ENCODE assay signal across 13 cellular contexts in genomic region chr3:134332344-134332743, GRCh38. TPM values are rescaled to one million over a fixed set of nuclear protein-coding genes. Genes with fewer than 3 reads are reported as not detected.
A peak's percentile ranks its signal among the peaks of the same experiment; 100 is the strongest.
DNase-seq lines count a peak whose midpoint lies in the region; ATAC-seq lines count a peak whose summit lies in the region.
"Had no signal": no experiment of that assay in that cellular context is flagged by ENCODE, and none has a peak within 500 bp of the region (broad histone marks: within the 10 kb centered on the region; RNA-seq: fewer than 3 reads in every experiment).

No MANE protein-coding gene starts in this region.

- H3K9me3 Mint-ChIP-seq in stimulated activated naive B cell treated with anti-CD40 and anti-IgM and Interleukin-4, amounts not matched to agents 10 μg/mL and 1 μg/mL and 100 μg/mL, for 72 hours = no peaks in the 10 kb centered on the region
- H3K9me3 Mint-ChIP-seq: activated naive CD4-positive, alpha-beta T cell treated with anti-CD3 and anti-CD28 coated beads for 36 hours had no signal

- no peak overlapping the region for H3K9ac ChIP-seq in GM23248

- H3K27me3 Mint-ChIP-seq in stimulated activated naive B cell treated with anti-CD40 and anti-IgM and Interleukin-4, amounts not matched to agents 10 μg/mL and 1 μg/mL and 100 μg/mL, for 72 hours = peaks cover 6 to 9% of the 10 kb centered on the region in 2 donors

- no peak overlapping the region for H3K4me2 ChIP-seq in GM23248 (ENCODE audit: unreplicated experiment)

- no peaks in the 10 kb centered on the region for H3K9me2 ChIP-seq in GM23248 (ENCODE audit: insufficient read depth)

- DNase-seq in GM23248 (no peak), astrocyte of the hippocampus (ENCODE audit: low read depth, low spot score) (peak; percentile 14), mesenteric fat pad (ENCODE audit: low spot score) (peak; percentile 41), SHP77 treated with DMSO at 0.1 percent for 48 hours (lab: John Stamatoyannopoulos, UW) (no peak), activated gamma-delta T cell treated with Interleukin-2 at 50 U/mL for 16 hours (no peak), NOMO-1 (lab: John Stamatoyannopoulos, UW; ENCODE audit: unreplicated experiment in 2 of 2) (no peak)
- no peak for DNase-seq in stimulated activated naive B cell treated with anti-CD40 and anti-IgM and Interleukin-4, amounts not matched to agents 10 μg/mL and 1 μg/mL and 100 μg/mL, for 72 hours
- DNase-seq: activated naive CD4-positive, alpha-beta T cell treated with anti-CD3 and anti-CD28 coated beads for 36 hours; cerebellar nuclear complex; heart left ventricle; Karpas-422; NCI-H187 had no signal

- no peaks in the 10 kb centered on the region for H3K36me3 ChIP-seq in GM23248 (ENCODE audit: low read depth)
- H3K36me3 ChIP-seq: heart left ventricle had no signal

- H2AFZ ChIP-seq in GM23248 = no peak overlapping the region

- H3K9me3 ChIP-seq in GM23248 (ENCODE audit: low read depth) = no peaks in the 10 kb centered on the region
- H3K9me3 ChIP-seq: heart left ventricle had no signal

- H3K27me3 ChIP-seq in GM23248 (replicated peaks; ENCODE audit: insufficient read depth) = no peaks in the 10 kb centered on the region
- H3K27me3 ChIP-seq: heart left ventricle had no signal

- no peak overlapping the region for H3K4me3 Mint-ChIP-seq in stimulated activated naive B cell treated with anti-CD40 and anti-IgM and Interleukin-4, amounts not matched to agents 10 μg/mL and 1 μg/mL and 100 μg/mL, for 72 hours
- H3K4me3 Mint-ChIP-seq: activated naive CD4-positive, alpha-beta T cell treated with anti-CD3 and anti-CD28 coated beads for 36 hours had no signal

- H3K4me1 ChIP-seq in GM23248 (ENCODE audit: insufficient read depth) = peaks cover 87% of the 10 kb centered on the region

- no peaks in the 10 kb centered on the region for H4K20me1 ChIP-seq in GM23248 (ENCODE audit: insufficient read depth)

- peak overlapping the region; percentile 56; the same call in 1 of the 2 replicates for H3K4me3 ChIP-seq in GM23248
- H3K4me3 ChIP-seq: heart left ventricle had no signal

- in situ Hi-C loops in GM23248 (cut with MboI) = no loop called here

- peak overlapping the region; percentile 85 for H3K27ac ChIP-seq in GM23248

- WGBS in GM23248 (ENCODE audit: low coverage in 1 of 2, low lambda C conversion rate in 2 of 2, missing lambda C conversion rate in 2 of 2), 2 experiments = 71 to 74% methylated on average over 4 to 6 of the region's 6 CpGs

- peaks cover 76% of the 10 kb centered on the region for H3F3A ChIP-seq in GM23248 (ENCODE audit: insufficient read depth)

- ATAC-seq in stimulated activated naive B cell treated with anti-CD40 and anti-IgM and Interleukin-4, amounts not matched to agents 10 μg/mL and 1 μg/mL and 100 μg/mL, for 72 hours (replicated peaks) = no peak
- no peak for ATAC-seq in GM19463 (IDR thresholded peaks at IDR 0.05; ENCODE audit: unreplicated experiment)
- ATAC-seq: heart left ventricle had no signal

- peak overlapping the region; percentile 70 for H3K27ac Mint-ChIP-seq in stimulated activated naive B cell treated with anti-CD40 and anti-IgM and Interleukin-4, amounts not matched to agents 10 μg/mL and 1 μg/mL and 100 μg/mL, for 72 hours
- H3K27ac Mint-ChIP-seq: activated naive CD4-positive, alpha-beta T cell treated with anti-CD3 and anti-CD28 coated beads for 36 hours had no signal

- no peaks in the 10 kb centered on the region for H3K4me1 Mint-ChIP-seq in stimulated activated naive B cell treated with anti-CD40 and anti-IgM and Interleukin-4, amounts not matched to agents 10 μg/mL and 1 μg/mL and 100 μg/mL, for 72 hours

- H3K79me2 ChIP-seq in GM23248 (ENCODE audit: insufficient read depth) = no peaks in the 10 kb centered on the region

- no peaks in the 10 kb centered on the region for H3K36me3 Mint-ChIP-seq in stimulated activated naive B cell treated with anti-CD40 and anti-IgM and Interleukin-4, amounts not matched to agents 10 μg/mL and 1 μg/mL and 100 μg/mL, for 72 hours

RNA-seq across cellular contexts. Expression of gene AMOTL2, which starts 41.9 kb away (rescaled TPM):
- total RNA-seq in GM23248 (2014; rRNA removed; shearing (Covaris generic)) = 336 and 347 TPM in 2 replicates
- 156 TPM in 2 replicates for polyA plus RNA-seq in GM23248 (2016; fragmentation: Nextera tagmentation; extraction: Ambion mirVana)
- total RNA-seq in mesenteric fat pad = 272 TPM

Comparison
In these comparisons a context has a peak if more than half of its experiments do, and no peak if none do; other contexts are left out.
1. DNase-seq: peak in astrocyte of the hippocampus (single experiment) and mesenteric fat pad (single experiment); none in GM23248 (single experiment), stimulated activated naive B cell treated with anti-CD40 and anti-IgM and Interleukin-4, amounts not matched to agents 10 μg/mL and 1 μg/mL and 100 μg/mL, for 72 hours (single experiment), SHP77 treated with DMSO at 0.1 percent for 48 hours (single experiment), activated gamma-delta T cell treated with Interleukin-2 at 50 U/mL for 16 hours (single experiment) and NOMO-1 (0 of 2).